ENCODE assay signal across 9 cellular contexts in genomic region chr2:54755641-54756326, GRCh38. TPM values are rescaled to one million over a fixed set of nuclear protein-coding genes. Genes with fewer than 3 reads are reported as not detected.
DNase-seq lines count a peak whose midpoint lies in the region; ATAC-seq and TF ChIP-seq lines count a peak whose summit lies in the region.
"Had no signal": no experiment of that assay in that cellular context is flagged by ENCODE, and none has a peak within 500 bp of the region (broad histone marks: within the 10 kb centered on the region; RNA-seq: fewer than 3 reads in every experiment).

No MANE protein-coding gene starts in this region.

- ATAC-seq in GM18502 (IDR thresholded peaks at IDR 0.05; ENCODE audit: poor library complexity, unreplicated experiment) (peak; percentile 78), GM21390 (IDR thresholded peaks at IDR 0.05; ENCODE audit: unreplicated experiment) (peak; percentile 74), HG03196 (IDR thresholded peaks at IDR 0.05; ENCODE audit: unreplicated experiment) (peak; percentile 63), activated B cell treated with CpG ODN at 0.5 μM for 24 hours (ENCODE audit: low read depth) (peak; percentile 67), lower lobe of right lung (no peak), psoas muscle (no peak)

- 61 to 67% (median 67%) methylated on average over 9 of the region's 9 CpGs for WGBS in psoas muscle, 3 donors

- H3K4me3 ChIP-seq in lower lobe of right lung, result no peak overlapping the region
- H3K4me3 ChIP-seq in psoas muscle, result no peak overlapping the region

- H3K9me3 Mint-ChIP-seq in activated B cell treated with CpG ODN at 0.5 μM for 24 hours, result no peaks in the 10 kb centered on the region
- H3K9me3 Mint-ChIP-seq: activated T-cell treated with anti-CD3 and anti-CD28 coated beads, Interleukin-2, amount 50 U/mL, for 24 hours had no signal

- POLR2A ChIA-PET in activated B cell treated with CpG ODN at 0.5 μM for 24 hours (lab: Charles Lee), result interaction anchor here (0.5 to 2.8 kb wide), 3 partner anchors 33 to 83 kb away, joined by 4 to 14 read pairs (median 7); partner anchors contain the start of gene EML6

- H3K4me1 Mint-ChIP-seq in activated B cell treated with CpG ODN at 0.5 μM for 24 hours, result peaks cover 50% of the 10 kb centered on the region

- TF ChIP-seq CTCF in activated B cell treated with CpG ODN at 0.5 μM for 24 hours (IDR thresholded peaks at IDR 0.05) (no peak), lower lobe of right lung (IDR thresholded peaks at IDR 0.05) (no peak), psoas muscle (IDR thresholded peaks at IDR 0.05) (no peak)

- H3K4me1 ChIP-seq in lower lobe of right lung, result no peaks in the 10 kb centered on the region
- H3K4me1 ChIP-seq in psoas muscle, result peaks cover 5% of the 10 kb centered on the region

- H3K27me3 ChIP-seq in lower lobe of right lung (ENCODE audit: low read depth) (no peaks in the 10 kb centered on the region), psoas muscle (ENCODE audit: insufficient read depth in 3 of 3, low read length in 2 of 3) (no peaks in the 10 kb centered on the region)

- peak overlapping the region; percentile 92 for H3K27ac Mint-ChIP-seq in activated B cell treated with CpG ODN at 0.5 μM for 24 hours
- H3K27ac Mint-ChIP-seq: activated T-cell treated with anti-CD3 and anti-CD28 coated beads, Interleukin-2, amount 50 U/mL, for 24 hours had no signal

- CTCF ChIA-PET in activated B cell treated with CpG ODN at 0.5 μM for 24 hours (lab: Charles Lee), result interaction anchor here (0.6 to 3.5 kb wide), 4 partner anchors 33 to 105 kb away, joined by 3 to 45 read pairs (median 4); partner anchors contain the start of gene EML6

- H3K9me3 ChIP-seq in lower lobe of right lung (no peaks in the 10 kb centered on the region), psoas muscle (peaks cover 2% of the 10 kb centered on the region)

- H3K27ac ChIP-seq in lower lobe of right lung (no peak overlapping the region), psoas muscle (no peak overlapping the region)

- H3K27me3 Mint-ChIP-seq in activated B cell treated with CpG ODN at 0.5 μM for 24 hours, result no peaks in the 10 kb centered on the region
- H3K27me3 Mint-ChIP-seq: activated T-cell treated with anti-CD3 and anti-CD28 coated beads, Interleukin-2, amount 50 U/mL, for 24 hours had no signal

- H3K36me3 ChIP-seq in lower lobe of right lung (no peaks in the 10 kb centered on the region), psoas muscle (ENCODE audit: insufficient read depth in 1 of 2, low read depth in 1 of 2) (no peaks in the 10 kb centered on the region)

- intact Hi-C loops in activated B cell treated with CpG ODN at 0.5 μM for 24 hours (cut with micrococcal nuclease) (loop anchor here (1.0 to 10.0 kb wide), 8 partner anchors 31 to 653 kb away; partner anchors contain the start of genes EML6, MTIF2 and RTN4), lower lobe of right lung (cut with DNase I) (no loop called here), psoas muscle (cut with DNase I) (no loop called here)

- no peaks in the 10 kb centered on the region for H3K36me3 Mint-ChIP-seq in activated B cell treated with CpG ODN at 0.5 μM for 24 hours (ENCODE audit: low read depth)

- H3K4me3 Mint-ChIP-seq in activated B cell treated with CpG ODN at 0.5 μM for 24 hours, result peak overlapping the region; percentile 74
- H3K4me3 Mint-ChIP-seq: activated T-cell treated with anti-CD3 and anti-CD28 coated beads, Interleukin-2, amount 50 U/mL, for 24 hours had no signal

- no peak for DNase-seq in activated B cell treated with CpG ODN at 0.5 μM for 24 hours
- DNase-seq in lower lobe of right lung, result no peak
- DNase-seq in NCI-H2081 treated with DMSO at 0.1 percent for 48 hours (lab: John Stamatoyannopoulos, UW), result no peak
- DNase-seq in psoas muscle, result no peak
- DNase-seq in GM19238 (ENCODE audit: insufficient read length, low spot score), result no peak
- DNase-seq: activated T-cell treated with anti-CD3 and anti-CD28 coated beads, Interleukin-2, amount 50 U/mL, for 24 hours had no signal

RNA-seq across cellular contexts. Expression of gene EML6, which starts 32.3 kb away (rescaled TPM):
- 25.3 and 31.5 TPM in 2 replicates for total RNA-seq in activated B cell treated with CpG ODN at 0.5 μM for 24 hours
- 2.5 TPM for total RNA-seq in lower lobe of right lung
- total RNA-seq in psoas muscle, result 1 to 10 TPM; 1.0 to 8.0 (median 3.2) TPM
- 1 to 10 TPM in 2 of 3 donors, under 1 TPM in 1; 0.38 to 9.3 (median 2.5) TPM for polyA plus RNA-seq in psoas muscle

Comparison
In these comparisons a context has a peak if more than half of its experiments do, and no peak if none do; other contexts are left out.
1. ATAC-seq: peak in GM18502 (single experiment), GM21390 (single experiment), HG03196 (single experiment) and activated B cell treated with CpG ODN at 0.5 μM for 24 hours (single experiment); none in lower lobe of right lung (0 of 2) and psoas muscle (0 of 4).